8 cellular contexts compared by ENCODE assay signal in the genomic region with DNA sequence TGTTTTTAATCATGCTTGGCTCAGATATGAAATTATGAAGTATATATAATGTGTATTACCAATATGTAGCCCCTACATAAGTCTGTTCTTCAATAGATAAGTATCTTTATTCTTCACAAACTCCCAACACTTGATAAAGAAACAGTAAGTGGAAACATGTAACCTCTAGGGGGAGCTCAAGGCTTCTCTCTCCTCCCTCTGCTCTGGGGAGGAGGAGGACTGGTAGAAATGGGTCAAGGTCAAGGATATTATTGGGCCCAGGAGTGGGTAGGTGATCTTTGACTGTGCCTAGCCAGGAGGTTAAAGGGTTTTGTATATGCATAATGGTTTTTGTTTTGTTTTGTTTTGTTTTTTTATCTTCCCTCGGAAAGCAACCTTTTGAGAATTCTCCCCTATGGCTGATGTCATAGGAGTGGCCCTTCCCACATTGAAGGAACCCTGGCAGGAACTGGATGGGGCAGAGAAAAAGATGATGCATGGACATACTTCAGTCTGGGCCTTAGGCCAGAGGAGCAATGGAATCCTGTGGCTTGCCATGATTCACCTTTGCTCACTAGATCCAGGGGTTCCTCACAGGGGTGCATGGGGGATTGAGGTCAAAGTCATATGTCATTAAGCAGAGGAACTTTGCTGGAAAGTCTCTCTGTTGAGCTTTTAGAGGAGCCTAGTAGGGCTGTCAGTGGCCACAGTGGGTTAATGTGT.
DNase-seq lines count a peak whose midpoint lies in the region; ATAC-seq, FAIRE-seq and TF ChIP-seq lines count a peak whose summit lies in the region.
"Had no signal": no experiment of that assay in that cellular context is flagged by ENCODE, and none has a peak within 500 bp of the region (broad histone marks: within the 10 kb centered on the region; RNA-seq: fewer than 3 reads in every experiment).

No MANE protein-coding gene starts in this region.

- no peak for ATAC-seq in GM18870 (IDR thresholded peaks at IDR 0.05; ENCODE audit: unreplicated experiment)
- ATAC-seq in HG03095 (IDR thresholded peaks at IDR 0.05; ENCODE audit: unreplicated experiment): no peak

- DNase-seq in D721Med (ENCODE audit: insufficient read length, low spot score): no peak
- DNase-seq in GOT3 (lab: John Stamatoyannopoulos, UW): peak; percentile 32
- DNase-seq in NCI-H526 (lab: John Stamatoyannopoulos, UW): peak; percentile 32 to 75
- DNase-seq in astrocyte of the hippocampus (ENCODE audit: low read depth, low spot score): peak; percentile 64
- DNase-seq in left kidney (ENCODE audit: low read depth, low spot score): peak; percentile 56

- TF ChIP-seq CTCF in D721Med (IDR thresholded peaks at IDR 0.05; ENCODE audit: insufficient read depth, missing control alignments): peak; percentile 53

- FAIRE-seq in D721Med (lab: Jason Lieb, UNC): no peak
- FAIRE-seq: TTC549 had no signal
